In genomic region chr1:43979528-43980254, GRCh38 we compare ENCODE assay signal across 8 cellular contexts. TPM values are rescaled to one million over a fixed set of nuclear protein-coding genes. Genes with fewer than 3 reads are reported as not detected.
DNase-seq lines count a peak whose midpoint lies in the region; ATAC-seq and TF ChIP-seq lines count a peak whose summit lies in the region.

No MANE protein-coding gene starts in this region.

- TF ChIP-seq CTCF in foreskin fibroblast (IDR thresholded peaks at IDR 0.05; ENCODE audit: low read depth, low read length), result no peak

- H3K4me3 ChIP-seq in foreskin fibroblast (ENCODE audit: low read depth in 1 of 2, low read length in 2 of 2), result peak overlapping the region; percentile 59 to 61

- ATAC-seq in GM21786 (IDR thresholded peaks at IDR 0.05; ENCODE audit: unreplicated experiment), result no peak

- DNase-seq in NCI-H2081 (lab: John Stamatoyannopoulos, UW) (peak; percentile 16 to 44), NCI-H2081 treated with DMSO at 0.1 percent for 48 hours (lab: John Stamatoyannopoulos, UW) (no peak), LoVo (ENCODE audit: low spot score) (peak; percentile 49), foreskin fibroblast (peak; percentile 61 to 83), occipital lobe (lab: John Stamatoyannopoulos, UW) (peak; percentile 55)
- peak; percentile 31 for DNase-seq in activated CD8-positive, alpha-beta memory T cell treated with anti-CD3 and anti-CD28 coated beads, Interleukin-2, amount 50 U/mL, for 4 hours
- DNase-seq in central memory CD4-positive, alpha-beta T cell, result no peak

RNA-seq across cellular contexts. Expression of gene B4GALT2, which starts 0.7 kb away (rescaled TPM):
- total RNA-seq in occipital lobe, result 93.9 TPM

RNA-seq across cellular contexts. Expression of gene ATP6V0B, which starts 4.9 kb away (rescaled TPM):
- 183 TPM for total RNA-seq in occipital lobe

RNA-seq across cellular contexts. Expression of gene DPH2, which starts 9.9 kb away (rescaled TPM):
- 15.9 TPM for total RNA-seq in occipital lobe

RNA-seq across cellular contexts. Expression of gene CCDC24, which starts 11.7 kb away (rescaled TPM):
- total RNA-seq in occipital lobe, result 7.2 TPM

RNA-seq across cellular contexts. Expression of gene IPO13, which starts 32.9 kb away (rescaled TPM):
- total RNA-seq in occipital lobe, result 13.7 TPM

Comparison
In these comparisons a context has a peak if more than half of its experiments do, and no peak if none do; other contexts are left out.
1. DNase-seq: peak in NCI-H2081 (2 of 2), LoVo (single experiment), activated CD8-positive, alpha-beta memory T cell treated with anti-CD3 and anti-CD28 coated beads, Interleukin-2, amount 50 U/mL, for 4 hours (single experiment), foreskin fibroblast (2 of 2) and occipital lobe (single experiment); none in NCI-H2081 treated with DMSO at 0.1 percent for 48 hours (single experiment) and central memory CD4-positive, alpha-beta T cell (single experiment).